In genomic region chr15:81050259-81050658, GRCh38 we compare ENCODE assay signal across 20 cellular contexts.
"Had no signal": no experiment of that assay in that cellular context is flagged by ENCODE, and none has a peak within 500 bp of the region (broad histone marks: within the 10 kb centered on the region; RNA-seq: fewer than 3 reads in every experiment).

No MANE protein-coding gene starts in this region.

- H3K27me3 ChIP-seq: colonic mucosa, esophagus muscularis mucosa, foreskin keratinocyte, gastroesophageal sphincter, heart right ventricle, left lung had no signal

- H3K27ac Mint-ChIP-seq: dendritic cell treated with granulocyte-macrophage colony-stimulating factor and Interleukin-4, amounts not matched to agents 40 ng/mL and 50 ng/mL, for 4 days; effector memory CD8-positive, alpha-beta T cell; mesothelial cell of epicardium; naive B cell had no signal

- FAIRE-seq: endothelial cell of umbilical vein, islet of Langerhans, keratinocyte had no signal

- H3K9me3 Mint-ChIP-seq: mesothelial cell of epicardium had no signal

- H3K4me1 Mint-ChIP-seq: mesothelial cell of epicardium had no signal

- H3K4me3 ChIP-seq: colonic mucosa, esophagus muscularis mucosa, gastroesophageal sphincter, heart right ventricle, left lung, lower lobe of right lung, mucosa of descending colon had no signal

- H3K9me3 ChIP-seq: colonic mucosa, esophagus muscularis mucosa, lower lobe of right lung, mucosa of descending colon had no signal

- DNase-seq: colonic mucosa; cortex of kidney; effector CD8-positive, alpha-beta T cell; effector memory CD8-positive, alpha-beta T cell; foreskin keratinocyte; heart right ventricle; left cardiac atrium; left lung; left ventricle myocardium superior; lower lobe of right lung; mesenchymal stem cell; mucosa of descending colon; naive B cell had no signal

- H3K4me3 Mint-ChIP-seq: dendritic cell treated with granulocyte-macrophage colony-stimulating factor and Interleukin-4, amounts not matched to agents 40 ng/mL and 50 ng/mL, for 4 days; effector memory CD8-positive, alpha-beta T cell; mesothelial cell of epicardium; naive B cell had no signal

- ATAC-seq: effector memory CD8-positive, alpha-beta T cell; foreskin keratinocyte; gastroesophageal sphincter; heart right ventricle; left cardiac atrium; left lung; left ventricle myocardium superior; lower lobe of right lung; mucosa of descending colon had no signal

- H3K36me3 ChIP-seq: colonic mucosa, esophagus muscularis mucosa, gastroesophageal sphincter, heart right ventricle, left lung, lower lobe of right lung had no signal

- H3K36me3 Mint-ChIP-seq: mesothelial cell of epicardium had no signal

- H3K27ac ChIP-seq: colonic mucosa, esophagus muscularis mucosa, foreskin keratinocyte, gastroesophageal sphincter, heart right ventricle, left lung, lower lobe of right lung had no signal

- H3K27me3 Mint-ChIP-seq: naive B cell had no signal

- H3K4me1 ChIP-seq: colonic mucosa, esophagus muscularis mucosa, foreskin keratinocyte, gastroesophageal sphincter, left lung, lower lobe of right lung had no signal
